Comparison of ENCODE assay signal across 1 cellular context in genomic region chr17:62965149-62965648, GRCh38.
TF ChIP-seq lines count a peak whose summit lies in the region.

No MANE protein-coding gene starts in this region.

TF ChIP-seq in WTC11, 78 proteins besides CTCF, POLR2A, EP300 and RAD21 (continued from another document):
- TF ChIP-seq ATF2 (CRISPR knock-in tag; IDR thresholded peaks at IDR 0.05; ENCODE audit: borderline replicate concordance, low read depth) (no peak), JUN (CRISPR knock-in tag; IDR thresholded peaks at IDR 0.05) (no peak), SP1 (CRISPR knock-in tag; conservative IDR thresholded peaks at IDR 0.05) (no peak), AFF4 (CRISPR knock-in tag; IDR thresholded peaks at IDR 0.05; ENCODE audit: borderline replicate concordance) (no peak)
TF ChIP-seq in WTC11: peak in this region for 0.
